ENCODE assay signal across 18 cellular contexts in the genomic region with DNA sequence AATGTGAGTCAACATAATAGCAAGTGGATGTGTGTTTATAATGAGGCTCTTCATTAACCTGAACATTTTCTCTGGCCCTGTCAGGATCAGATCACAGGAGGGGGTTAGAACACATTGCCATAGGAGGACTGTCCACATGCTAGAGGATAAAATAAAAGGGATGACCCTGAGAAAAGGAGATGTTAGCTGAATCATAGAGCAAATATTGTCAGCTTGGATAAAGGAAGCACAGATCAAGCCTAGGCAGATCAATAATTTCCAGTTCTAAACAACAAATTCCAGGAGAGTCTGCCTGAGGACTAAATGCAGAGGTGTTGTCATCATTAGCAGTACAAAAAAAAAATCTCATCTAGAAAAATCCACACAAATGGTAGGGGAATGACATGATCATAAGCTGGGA.
DNase-seq lines count a peak whose midpoint lies in the region; ATAC-seq, FAIRE-seq and TF ChIP-seq lines count a peak whose summit lies in the region.
"Had no signal": no experiment of that assay in that cellular context is flagged by ENCODE, and none has a peak within 500 bp of the region (broad histone marks: within the 10 kb centered on the region; RNA-seq: fewer than 3 reads in every experiment).

No MANE protein-coding gene starts in this region.

- peaks cover 0 to 2% (median 0%) of the 10 kb centered on the region in 4 donors for H3K4me1 ChIP-seq in liver (ENCODE audit: control insufficient read depth in 4 of 4, insufficient read depth in 4 of 4, low read length in 3 of 4)

- no peak for ATAC-seq in activated T-helper 17 cell treated with anti-CD3 and anti-CD28 coated beads, Interleukin-2, amount 50 U/mL, for 72 hours (replicated peaks)
- ATAC-seq in GM18517 (IDR thresholded peaks at IDR 0.05; ENCODE audit: unreplicated experiment) = no peak
- ATAC-seq in HG02840 (IDR thresholded peaks at IDR 0.05; ENCODE audit: low FRiP score, unreplicated experiment) = no peak
- ATAC-seq: GM23338, HCT116 had no signal

- no peaks in the 10 kb centered on the region for H3K36me3 Mint-ChIP-seq in activated T-helper 17 cell treated with anti-CD3 and anti-CD28 coated beads, Interleukin-2, amount 50 U/mL, for 72 hours (ENCODE audit: low read depth)
- H3K36me3 Mint-ChIP-seq: CD4-positive, alpha-beta memory T cell had no signal

- peak in 1 of 2 donors; percentile 13 for TF ChIP-seq RAD21 in liver (IDR thresholded peaks at IDR 0.05)

- H3K4me1 Mint-ChIP-seq in activated T-helper 17 cell treated with anti-CD3 and anti-CD28 coated beads, Interleukin-2, amount 50 U/mL, for 72 hours = no peaks in the 10 kb centered on the region
- H3K4me1 Mint-ChIP-seq: CD4-positive, alpha-beta memory T cell had no signal

- no peaks in the 10 kb centered on the region for H3K9me3 ChIP-seq in liver (ENCODE audit: control insufficient read depth in 4 of 4, low read length in 3 of 4)

- DNase-seq in G401 (ENCODE audit: low spot score) (peak; percentile 5), NCI-H146 (lab: John Stamatoyannopoulos, UW) (peak; percentile 90), bronchial epithelial cell (ENCODE audit: low read depth) (peak; percentile 6)
- DNase-seq: C1 segment of cervical spinal cord; Calu3; CD4-positive, alpha-beta memory T cell; COR-L47; DMS53; DMS79 treated with DMSO at 0.1 percent for 48 hours; H9 had no signal

- no peak overlapping the region for H3K27ac Mint-ChIP-seq in activated T-helper 17 cell treated with anti-CD3 and anti-CD28 coated beads, Interleukin-2, amount 50 U/mL, for 72 hours
- H3K27ac Mint-ChIP-seq: CD4-positive, alpha-beta memory T cell; GM23338; H9 had no signal

- no peaks in the 10 kb centered on the region for H3K27me3 Mint-ChIP-seq in activated T-helper 17 cell treated with anti-CD3 and anti-CD28 coated beads, Interleukin-2, amount 50 U/mL, for 72 hours
- H3K27me3 Mint-ChIP-seq: CD4-positive, alpha-beta memory T cell had no signal

- H3K9me3 Mint-ChIP-seq in activated T-helper 17 cell treated with anti-CD3 and anti-CD28 coated beads, Interleukin-2, amount 50 U/mL, for 72 hours = peaks cover 6% of the 10 kb centered on the region
- H3K9me3 Mint-ChIP-seq: GM23338 had no signal

- H3K27ac ChIP-seq in liver (ENCODE audit: low read depth in 1 of 2, low read length in 2 of 2) = no peak overlapping the region

- no peak overlapping the region for H3K4me3 Mint-ChIP-seq in activated T-helper 17 cell treated with anti-CD3 and anti-CD28 coated beads, Interleukin-2, amount 50 U/mL, for 72 hours
- H3K4me3 Mint-ChIP-seq: CD4-positive, alpha-beta memory T cell; GM23338; H9 had no signal

- H3K4me3 ChIP-seq in bronchial epithelial cell (ENCODE audit: low read depth, low read length) (no peak overlapping the region), liver (ENCODE audit: low read depth in 1 of 3, low read length in 3 of 3) (no peak overlapping the region)
- H3K4me3 ChIP-seq: GM23338 had no signal

- no peak for TF ChIP-seq CTCF in bronchial epithelial cell (IDR thresholded peaks at IDR 0.05; ENCODE audit: insufficient read depth, low read length, severe bottlenecking)
- TF ChIP-seq CTCF in liver (IDR thresholded peaks at IDR 0.05; ENCODE audit: low read depth, low read length, missing input control) = no peak

- in situ Hi-C loops in G401 (cut with HindIII; ENCODE audit: low sequenced_read_pairs) = no loop called here

- H3K27me3 ChIP-seq in bronchial epithelial cell (ENCODE audit: control insufficient read depth, insufficient read depth, low read length) = no peaks in the 10 kb centered on the region
- H3K27me3 ChIP-seq in liver (ENCODE audit: control insufficient read depth in 4 of 4, insufficient read depth in 4 of 4, low read length in 3 of 4) = no peaks in the 10 kb centered on the region

- FAIRE-seq in bronchial epithelial cell (lab: Jason Lieb, UNC) = no peak
- FAIRE-seq: G401.6, GM12892 had no signal

- no peak overlapping the region for H3K9ac ChIP-seq in liver (ENCODE audit: low read depth in 1 of 2, low read length in 2 of 2)

- H3K36me3 ChIP-seq in bronchial epithelial cell (ENCODE audit: control insufficient read depth, insufficient read depth, low read length) (no peaks in the 10 kb centered on the region), liver (ENCODE audit: control insufficient read depth in 4 of 4, insufficient read depth in 3 of 4, low read depth in 1 of 4, low read length in 3 of 4) (no peaks in the 10 kb centered on the region)

TF ChIP-seq in liver, 16 proteins besides CTCF, POLR2A, EP300 and RAD21:
- TF ChIP-seq SP1 (IDR thresholded peaks at IDR 0.05) (no peak), FOXA1 (IDR thresholded peaks at IDR 0.05) (no peak), JUND (IDR thresholded peaks at IDR 0.05) (peak in 1 of 2 donors; percentile 44), ZBTB33 (IDR thresholded peaks at IDR 0.05) (no peak), FOXA2 (IDR thresholded peaks at IDR 0.05) (peak; percentile 27), TAF1 (conservative IDR thresholded peaks at IDR 0.05) (no peak), EGR1 (IDR thresholded peaks at IDR 0.05; ENCODE audit: low read depth in 2 of 2) (no peak), HNF4A (conservative IDR thresholded peaks at IDR 0.05) (peak in 1 of 2 donors; percentile 32), YY1 (IDR thresholded peaks at IDR 0.05) (peak; percentile 32), NR2F2 (IDR thresholded peaks at IDR 0.05) (no peak), RXRA (IDR thresholded peaks at IDR 0.05) (peak in 1 of 2 donors; percentile 42), HNF4G (IDR thresholded peaks at IDR 0.05) (no peak), GABPA (IDR thresholded peaks at IDR 0.05 in 1 of 2, conservative IDR thresholded peaks at IDR 0.05 in 1 of 2) (no peak)
- TF ChIP-seq, protein P1, sequence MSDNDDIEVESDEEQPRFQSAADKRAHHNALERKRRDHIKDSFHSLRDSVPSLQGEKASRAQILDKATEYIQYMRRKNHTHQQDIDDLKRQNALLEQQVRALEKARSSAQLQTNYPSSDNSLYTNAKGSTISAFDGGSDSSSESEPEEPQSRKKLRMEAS (IDR thresholded peaks at IDR 0.05) = no peak
- TF ChIP-seq, protein P2, sequence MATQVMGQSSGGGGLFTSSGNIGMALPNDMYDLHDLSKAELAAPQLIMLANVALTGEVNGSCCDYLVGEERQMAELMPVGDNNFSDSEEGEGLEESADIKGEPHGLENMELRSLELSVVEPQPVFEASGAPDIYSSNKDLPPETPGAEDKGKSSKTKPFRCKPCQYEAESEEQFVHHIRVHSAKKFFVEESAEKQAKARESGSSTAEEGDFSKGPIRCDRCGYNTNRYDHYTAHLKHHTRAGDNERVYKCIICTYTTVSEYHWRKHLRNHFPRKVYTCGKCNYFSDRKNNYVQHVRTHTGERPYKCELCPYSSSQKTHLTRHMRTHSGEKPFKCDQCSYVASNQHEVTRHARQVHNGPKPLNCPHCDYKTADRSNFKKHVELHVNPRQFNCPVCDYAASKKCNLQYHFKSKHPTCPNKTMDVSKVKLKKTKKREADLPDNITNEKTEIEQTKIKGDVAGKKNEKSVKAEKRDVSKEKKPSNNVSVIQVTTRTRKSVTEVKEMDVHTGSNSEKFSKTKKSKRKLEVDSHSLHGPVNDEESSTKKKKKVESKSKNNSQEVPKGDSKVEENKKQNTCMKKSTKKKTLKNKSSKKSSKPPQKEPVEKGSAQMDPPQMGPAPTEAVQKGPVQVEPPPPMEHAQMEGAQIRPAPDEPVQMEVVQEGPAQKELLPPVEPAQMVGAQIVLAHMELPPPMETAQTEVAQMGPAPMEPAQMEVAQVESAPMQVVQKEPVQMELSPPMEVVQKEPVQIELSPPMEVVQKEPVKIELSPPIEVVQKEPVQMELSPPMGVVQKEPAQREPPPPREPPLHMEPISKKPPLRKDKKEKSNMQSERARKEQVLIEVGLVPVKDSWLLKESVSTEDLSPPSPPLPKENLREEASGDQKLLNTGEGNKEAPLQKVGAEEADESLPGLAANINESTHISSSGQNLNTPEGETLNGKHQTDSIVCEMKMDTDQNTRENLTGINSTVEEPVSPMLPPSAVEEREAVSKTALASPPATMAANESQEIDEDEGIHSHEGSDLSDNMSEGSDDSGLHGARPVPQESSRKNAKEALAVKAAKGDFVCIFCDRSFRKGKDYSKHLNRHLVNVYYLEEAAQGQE (IDR thresholded peaks at IDR 0.05) = no peak
- TF ChIP-seq, protein P3, sequence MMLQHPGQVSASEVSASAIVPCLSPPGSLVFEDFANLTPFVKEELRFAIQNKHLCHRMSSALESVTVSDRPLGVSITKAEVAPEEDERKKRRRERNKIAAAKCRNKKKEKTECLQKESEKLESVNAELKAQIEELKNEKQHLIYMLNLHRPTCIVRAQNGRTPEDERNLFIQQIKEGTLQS (IDR thresholded peaks at IDR 0.05) = no peak

Comparison
In these comparisons a context has a peak if more than half of its experiments do, and no peak if none do; other contexts are left out.
1. DNase-seq: peak in every context shown above with its lines; median percentile 90 in NCI-H146; 6 in bronchial epithelial cell; 5 in G401.